In the genomic region with DNA sequence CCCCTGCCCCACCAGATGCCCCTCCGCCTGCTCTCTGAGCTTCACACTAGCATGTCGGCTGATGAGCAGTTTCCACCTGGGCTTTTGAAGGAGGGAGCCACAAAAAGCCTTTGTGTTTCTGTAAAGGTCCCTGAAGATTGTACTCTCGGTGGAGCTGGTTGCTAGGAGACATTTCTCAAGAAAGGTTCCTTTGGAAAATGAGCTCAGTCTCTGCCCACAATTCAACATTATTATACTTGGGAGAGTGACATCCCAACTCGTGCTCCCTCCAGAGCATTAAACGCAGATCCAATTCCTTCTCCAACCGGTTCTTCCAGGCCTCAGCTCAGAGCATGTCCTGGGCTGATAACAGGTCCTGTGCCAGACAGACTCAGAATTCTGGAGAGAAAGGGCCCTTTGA, we compare ENCODE assay signal across 29 cellular contexts. TPM values are rescaled to one million over a fixed set of nuclear protein-coding genes. Genes with fewer than 3 reads are reported as not detected.
"Had no signal": no experiment of that assay in that cellular context is flagged by ENCODE, and none has a peak within 500 bp of the region (broad histone marks: within the 10 kb centered on the region; RNA-seq: fewer than 3 reads in every experiment).

No MANE protein-coding gene starts in this region.

- H3K4me3 ChIP-seq: K562 had no signal

- DNase-seq: activated B cell treated with CpG ODN at 0.5 μM for 24 hours; activated CD4-positive, alpha-beta memory T cell treated with anti-CD3 and anti-CD28 coated beads, Interleukin-2, amount 10 ng/mL, durations not matched to agents 7 days and 5 days; activated CD4-positive, alpha-beta T cell treated with anti-CD3 and anti-CD28 coated beads for 1 hour; activated CD4-positive, alpha-beta T cell treated with anti-CD3 and anti-CD28 coated beads, Interleukin-2, amount 10 ng/mL, durations not matched to agents 7 days and 5 days; activated gamma-delta T cell; activated naive CD4-positive, alpha-beta T cell treated with anti-CD3 and anti-CD28 coated beads for 36 hours; activated T-cell treated with anti-CD3 and anti-CD28 coated beads for 4 hours; activated T-cell treated with anti-CD3 and anti-CD28 coated beads, Interleukin-2, amount 50 U/mL, for 48 hours; Karpas-422; NCI-H1105 treated with DMSO at 0.1 percent for 48 hours; NCI-H146; NCI-H187 treated with DMSO at 0.1 percent for 48 hours; NCI-H2081 treated with DMSO at 0.1 percent for 48 hours; NCI-H2171 treated with DMSO at 0.1 percent for 48 hours; NCI-H345; NCI-H510A; NCI-H526 treated with DMSO at 0.1 percent for 48 hours; NCI-H82; SIG-M5; T-cell; T-helper 2 cell; T1000 had no signal

- H3K9me3 Mint-ChIP-seq: activated CD4-positive, alpha-beta memory T cell treated with anti-CD3 and anti-CD28 coated beads, Interleukin-2, amount 10 ng/mL, durations not matched to agents 7 days and 5 days; activated CD4-positive, alpha-beta T cell treated with anti-CD3 and anti-CD28 coated beads, Interleukin-2, amount 10 ng/mL, durations not matched to agents 7 days and 5 days; activated naive CD4-positive, alpha-beta T cell treated with anti-CD3 and anti-CD28 coated beads for 36 hours; activated T-helper 17 cell treated with anti-CD3 and anti-CD28 coated beads, Interleukin-2, amount 50 U/mL, for 72 hours; central memory CD8-positive, alpha-beta T cell; T-cell had no signal

- H3K4me1 Mint-ChIP-seq: activated B cell treated with CpG ODN at 0.5 μM for 24 hours; activated T-helper 17 cell treated with anti-CD3 and anti-CD28 coated beads, Interleukin-2, amount 50 U/mL, for 72 hours; T-cell had no signal

- H3K27ac Mint-ChIP-seq: activated B cell treated with CpG ODN at 0.5 μM for 24 hours; activated CD4-positive, alpha-beta memory T cell treated with anti-CD3 and anti-CD28 coated beads, Interleukin-2, amount 10 ng/mL, durations not matched to agents 7 days and 5 days; activated CD4-positive, alpha-beta T cell treated with anti-CD3 and anti-CD28 coated beads, Interleukin-2, amount 10 ng/mL, durations not matched to agents 7 days and 5 days; activated naive CD4-positive, alpha-beta T cell treated with anti-CD3 and anti-CD28 coated beads for 36 hours; activated naive CD8-positive, alpha-beta T cell; activated T-helper 17 cell treated with anti-CD3 and anti-CD28 coated beads, Interleukin-2, amount 50 U/mL, for 72 hours; T-cell had no signal

- ATAC-seq: activated T-helper 17 cell treated with anti-CD3 and anti-CD28 coated beads, Interleukin-2, amount 50 U/mL, for 72 hours; K562; T-cell had no signal

- H3K36me3 Mint-ChIP-seq: activated naive CD8-positive, alpha-beta T cell; T-cell had no signal

- H3K4me3 Mint-ChIP-seq: activated B cell treated with CpG ODN at 0.5 μM for 24 hours; activated CD4-positive, alpha-beta memory T cell treated with anti-CD3 and anti-CD28 coated beads, Interleukin-2, amount 10 ng/mL, durations not matched to agents 7 days and 5 days; activated CD4-positive, alpha-beta T cell treated with anti-CD3 and anti-CD28 coated beads, Interleukin-2, amount 10 ng/mL, durations not matched to agents 7 days and 5 days; activated naive CD4-positive, alpha-beta T cell treated with anti-CD3 and anti-CD28 coated beads for 36 hours; activated naive CD8-positive, alpha-beta T cell; activated T-helper 17 cell treated with anti-CD3 and anti-CD28 coated beads, Interleukin-2, amount 50 U/mL, for 72 hours; central memory CD8-positive, alpha-beta T cell; T-cell had no signal

RNA-seq across cellular contexts. Expression of gene FAM107A, which starts 26.8 kb away (rescaled TPM):
- total RNA-seq: activated B cell treated with CpG ODN at 0.5 μM for 24 hours; activated CD4-positive, alpha-beta memory T cell treated with anti-CD3 and anti-CD28 coated beads, Interleukin-2, amount 10 ng/mL, durations not matched to agents 7 days and 5 days; activated CD4-positive, alpha-beta T cell treated with anti-CD3 and anti-CD28 coated beads, Interleukin-2, amount 10 ng/mL, durations not matched to agents 7 days and 5 days; activated CD8-positive, alpha-beta memory T cell treated with anti-CD3 and anti-CD28 coated beads for 36 hours; activated naive CD4-positive, alpha-beta T cell treated with anti-CD3 and anti-CD28 coated beads for 36 hours; activated T-helper 17 cell treated with anti-CD3 and anti-CD28 coated beads, Interleukin-2, amount 50 U/mL, for 72 hours; OCI-LY7; RPMI7951 had no signal
- polyA plus RNA-seq: K562 had no signal
